In genomic region chr9:87648606-87649005, GRCh38 we compare ENCODE assay signal across 21 cellular contexts.
A peak's percentile ranks its signal among the peaks of the same experiment; 100 is the strongest.
DNase-seq lines count a peak whose midpoint lies in the region; ATAC-seq and TF ChIP-seq lines count a peak whose summit lies in the region.
"Had no signal": no experiment of that assay in that cellular context is flagged by ENCODE, and none has a peak within 500 bp of the region (broad histone marks: within the 10 kb centered on the region; RNA-seq: fewer than 3 reads in every experiment).

No MANE protein-coding gene starts in this region.

- peaks cover 0 to 3% of the 10 kb centered on the region in 2 donors for H3K27me3 Mint-ChIP-seq in natural killer cell treated with Interleukin-12 subunit alpha and Interleukin-12 subunit beta and Interleukin-15 and Interleukin-18, amount 100 ng/mL, for 72 hours
- H3K27me3 Mint-ChIP-seq in natural killer cell (ENCODE audit: low read depth in 2 of 2), result no peaks in the 10 kb centered on the region
- no peaks in the 10 kb centered on the region for H3K27me3 Mint-ChIP-seq in mesothelial cell of epicardium (ENCODE audit: low read depth)
- no peaks in the 10 kb centered on the region for H3K27me3 Mint-ChIP-seq in CD8-positive, alpha-beta memory T cell
- H3K27me3 Mint-ChIP-seq: B cell; CD4-positive, CD25-positive, alpha-beta regulatory T cell had no signal

- POLR2A ChIA-PET in CD8-positive, alpha-beta memory T cell (lab: Charles Lee), result no interaction called here

- no peaks in the 10 kb centered on the region for H3K27me3 ChIP-seq in CD8-positive, alpha-beta memory T cell (ENCODE audit: insufficient read depth, low read length, poor library complexity, severe bottlenecking)
- H3K27me3 ChIP-seq: BLaER1 had no signal

- H3K36me3 ChIP-seq in CD8-positive, alpha-beta memory T cell (ENCODE audit: insufficient read depth, low read length), result no peaks in the 10 kb centered on the region
- H3K36me3 ChIP-seq: BLaER1 had no signal

- H3K27ac Mint-ChIP-seq in natural killer cell treated with Interleukin-12 subunit alpha and Interleukin-12 subunit beta and Interleukin-15 and Interleukin-18, amount 100 ng/mL, for 72 hours, result no peak overlapping the region
- no peak overlapping the region for H3K27ac Mint-ChIP-seq in natural killer cell
- peak overlapping the region; percentile 81 for H3K27ac Mint-ChIP-seq in mesothelial cell of epicardium
- no peak overlapping the region for H3K27ac Mint-ChIP-seq in stimulated activated effector memory CD8-positive, alpha-beta T cell treated with anti-CD3 and anti-CD28 coated beads, Interleukin-12 subunit alpha, Interleukin-12 subunit beta, amount 100 ng/mL, for 72 hours
- no peak overlapping the region for H3K27ac Mint-ChIP-seq in CD8-positive, alpha-beta memory T cell
- H3K27ac Mint-ChIP-seq: B cell; CD4-positive, CD25-positive, alpha-beta regulatory T cell; CD8-positive, alpha-beta T cell; GM23338 had no signal

- no peaks in the 10 kb centered on the region for H3K4me1 ChIP-seq in CD8-positive, alpha-beta memory T cell (ENCODE audit: insufficient read depth, low read length)
- H3K4me1 ChIP-seq: BLaER1 had no signal

- CTCF ChIA-PET in CD8-positive, alpha-beta memory T cell (lab: Charles Lee), result no interaction called here

- no peak overlapping the region for H3K4me3 ChIP-seq in CD8-positive, alpha-beta memory T cell (ENCODE audit: low read length)
- H3K4me3 ChIP-seq: BLaER1, GM12878, GM23338 had no signal

- no peaks in the 10 kb centered on the region for H3K36me3 Mint-ChIP-seq in natural killer cell treated with Interleukin-12 subunit alpha and Interleukin-12 subunit beta and Interleukin-15 and Interleukin-18, amount 100 ng/mL, for 72 hours
- H3K36me3 Mint-ChIP-seq in natural killer cell (no peaks in the 10 kb centered on the region), mesothelial cell of epicardium (peaks cover 41% of the 10 kb centered on the region)
- no peaks in the 10 kb centered on the region for H3K36me3 Mint-ChIP-seq in stimulated activated effector memory CD8-positive, alpha-beta T cell treated with anti-CD3 and anti-CD28 coated beads, Interleukin-12 subunit alpha, Interleukin-12 subunit beta, amount 100 ng/mL, for 72 hours
- no peaks in the 10 kb centered on the region for H3K36me3 Mint-ChIP-seq in CD8-positive, alpha-beta memory T cell
- H3K36me3 Mint-ChIP-seq: CD4-positive, CD25-positive, alpha-beta regulatory T cell; CD8-positive, alpha-beta T cell had no signal

- H3K9me3 Mint-ChIP-seq in natural killer cell treated with Interleukin-12 subunit alpha and Interleukin-12 subunit beta and Interleukin-15 and Interleukin-18, amount 100 ng/mL, for 72 hours, result no peaks in the 10 kb centered on the region
- H3K9me3 Mint-ChIP-seq in natural killer cell, result no peaks in the 10 kb centered on the region
- H3K9me3 Mint-ChIP-seq in mesothelial cell of epicardium, result no peaks in the 10 kb centered on the region
- no peaks in the 10 kb centered on the region for H3K9me3 Mint-ChIP-seq in stimulated activated effector memory CD8-positive, alpha-beta T cell treated with anti-CD3 and anti-CD28 coated beads, Interleukin-12 subunit alpha, Interleukin-12 subunit beta, amount 100 ng/mL, for 72 hours
- no peaks in the 10 kb centered on the region for H3K9me3 Mint-ChIP-seq in CD8-positive, alpha-beta memory T cell
- H3K9me3 Mint-ChIP-seq: CD4-positive, CD25-positive, alpha-beta regulatory T cell; CD8-positive, alpha-beta T cell; GM23338 had no signal

- intact Hi-C loops in natural killer cell (cut with micrococcal nuclease), result no loop called here

- H3K9me3 ChIP-seq in CD8-positive, alpha-beta memory T cell (ENCODE audit: low read length), result no peaks in the 10 kb centered on the region
- H3K9me3 ChIP-seq: BLaER1 had no signal

- ATAC-seq in natural killer cell treated with Interleukin-12 subunit alpha and Interleukin-12 subunit beta and Interleukin-15 and Interleukin-18, amount 100 ng/mL, for 72 hours, result peak; percentile 31 to 64
- ATAC-seq in natural killer cell (no peak), GM19467 (IDR thresholded peaks at IDR 0.05; ENCODE audit: unreplicated experiment) (no peak)
- peak; percentile 37 for ATAC-seq in stimulated activated effector memory CD8-positive, alpha-beta T cell treated with anti-CD3 and anti-CD28 coated beads, Interleukin-12 subunit alpha, Interleukin-12 subunit beta, amount 100 ng/mL, for 72 hours
- ATAC-seq: CD8-positive, alpha-beta T cell; GM12878; GM23338 had no signal

- no peak overlapping the region for H3K4me3 Mint-ChIP-seq in natural killer cell treated with Interleukin-12 subunit alpha and Interleukin-12 subunit beta and Interleukin-15 and Interleukin-18, amount 100 ng/mL, for 72 hours
- no peak overlapping the region for H3K4me3 Mint-ChIP-seq in natural killer cell
- H3K4me3 Mint-ChIP-seq in mesothelial cell of epicardium, result no peak overlapping the region
- H3K4me3 Mint-ChIP-seq in stimulated activated effector memory CD8-positive, alpha-beta T cell treated with anti-CD3 and anti-CD28 coated beads, Interleukin-12 subunit alpha, Interleukin-12 subunit beta, amount 100 ng/mL, for 72 hours, result no peak overlapping the region
- H3K4me3 Mint-ChIP-seq in CD8-positive, alpha-beta memory T cell, result no peak overlapping the region
- H3K4me3 Mint-ChIP-seq: B cell; CD4-positive, CD25-positive, alpha-beta regulatory T cell; CD8-positive, alpha-beta T cell; GM23338 had no signal

- H3K4me1 Mint-ChIP-seq in natural killer cell treated with Interleukin-12 subunit alpha and Interleukin-12 subunit beta and Interleukin-15 and Interleukin-18, amount 100 ng/mL, for 72 hours (ENCODE audit: low read depth in 2 of 2), result peaks cover 0 to 2% of the 10 kb centered on the region in 2 donors
- H3K4me1 Mint-ChIP-seq in natural killer cell, result no peaks in the 10 kb centered on the region
- H3K4me1 Mint-ChIP-seq in mesothelial cell of epicardium, result peaks cover 56% of the 10 kb centered on the region
- H3K4me1 Mint-ChIP-seq in stimulated activated effector memory CD8-positive, alpha-beta T cell treated with anti-CD3 and anti-CD28 coated beads, Interleukin-12 subunit alpha, Interleukin-12 subunit beta, amount 100 ng/mL, for 72 hours, result no peaks in the 10 kb centered on the region
- no peaks in the 10 kb centered on the region for H3K4me1 Mint-ChIP-seq in CD8-positive, alpha-beta memory T cell
- H3K4me1 Mint-ChIP-seq: B cell; CD4-positive, CD25-positive, alpha-beta regulatory T cell had no signal

- H3K27ac ChIP-seq in CD8-positive, alpha-beta memory T cell (ENCODE audit: low read depth, low read length), result no peak overlapping the region
- H3K27ac ChIP-seq: 22Rv1, BLaER1, C4-2B had no signal

- TF ChIP-seq CTCF in natural killer cell (IDR thresholded peaks at IDR 0.05) (no peak), mesothelial cell of epicardium (IDR thresholded peaks at IDR 0.05; ENCODE audit: unreplicated experiment) (no peak)

- DNase-seq in natural killer cell treated with Interleukin-12 subunit alpha and Interleukin-12 subunit beta and Interleukin-15 and Interleukin-18, amount 100 ng/mL, for 72 hours (ENCODE audit: low spot score), result no peak
- no peak for DNase-seq in natural killer cell
- no peak for DNase-seq in mesothelial cell of epicardium (ENCODE audit: low spot score in 2 of 2, unreplicated experiment in 2 of 2)
- DNase-seq in stimulated activated effector memory CD8-positive, alpha-beta T cell treated with anti-CD3 and anti-CD28 coated beads, Interleukin-12 subunit alpha, Interleukin-12 subunit beta, amount 100 ng/mL, for 72 hours (ENCODE audit: low spot score in 2 of 2), result no peak
- no peak for DNase-seq in NCI-H1436 (lab: John Stamatoyannopoulos, UW)
- DNase-seq in cerebellar nuclear complex (lab: John Stamatoyannopoulos, UW), result no peak
- DNase-seq in CD8-positive, alpha-beta memory T cell, result no peak
- DNase-seq: CD4-positive, CD25-positive, alpha-beta regulatory T cell; CD8-positive, alpha-beta T cell; DMS 273 treated with DMSO at 0.1 percent for 48 hours; DMS79; EL; GDM1; HCEC 1CT had no signal

Comparison
In these comparisons a context has a peak if more than half of its experiments do, and no peak if none do; other contexts are left out.
1. ATAC-seq: peak in natural killer cell treated with Interleukin-12 subunit alpha and Interleukin-12 subunit beta and Interleukin-15 and Interleukin-18, amount 100 ng/mL, for 72 hours (2 of 2) and stimulated activated effector memory CD8-positive, alpha-beta T cell treated with anti-CD3 and anti-CD28 coated beads, Interleukin-12 subunit alpha, Interleukin-12 subunit beta, amount 100 ng/mL, for 72 hours (single experiment); none in natural killer cell (0 of 3) and GM19467 (single experiment).